ENCODE assay signal across 1 cellular context in genomic region chr9:124248066-124248465, GRCh38.
A peak's percentile ranks its signal among the peaks of the same experiment; 100 is the strongest.
TF ChIP-seq lines count a peak whose summit lies in the region.

No MANE protein-coding gene starts in this region.

TF ChIP-seq in K562, 482 proteins besides CTCF, POLR2A, EP300 and RAD21 (continued from another document):
- TF ChIP-seq CHD7 (IDR thresholded peaks at IDR 0.05; ENCODE audit: low read depth, low read length) (no peak), RFX1 (IDR thresholded peaks at IDR 0.05) (no peak), NFIC (IDR thresholded peaks at IDR 0.05) (peak; percentile 46; the same call in 1 of the 2 replicates), ATF7 (IDR thresholded peaks at IDR 0.05) (no peak)
TF ChIP-seq in K562: peak in this region for 1.
